Comparison of ENCODE assay signal across 19 cellular contexts in genomic region chr10:127971101-127971946, GRCh38.
"Had no signal": no experiment of that assay in that cellular context is flagged by ENCODE, and none has a peak within 500 bp of the region (broad histone marks: within the 10 kb centered on the region; RNA-seq: fewer than 3 reads in every experiment).

No MANE protein-coding gene starts in this region.

- H3K9me3 Mint-ChIP-seq: effector memory CD8-positive, alpha-beta T cell; immature natural killer cell; memory B cell; natural killer cell; stimulated activated effector memory CD8-positive, alpha-beta T cell treated with anti-CD3 and anti-CD28 coated beads, Interleukin-12 subunit alpha, Interleukin-12 subunit beta, amount 100 ng/mL, for 72 hours had no signal

- H3K4me1 ChIP-seq: prostate gland, vagina had no signal

- DNase-seq: cortex of kidney; effector memory CD8-positive, alpha-beta T cell; hypothalamus; immature natural killer cell; islet precursor cell; natural killer cell; nucleus accumbens; sigmoid colon; stimulated activated CD4-positive, alpha-beta T cell treated with anti-CD3 and anti-CD28 coated beads, Interleukin-2, amount 100 ng/mL, for 24 hours; stimulated activated CD4-positive, alpha-beta T cell treated with anti-CD3 and anti-CD28 coated beads, Interleukin-4, amount 100 ng/mL, for 24 hours; stimulated activated naive CD4-positive, alpha-beta T cell treated with Interleukin-2 at 50 U/mL for 16 hours; transverse colon; upper lobe of right lung had no signal

- H3K4me3 Mint-ChIP-seq: effector memory CD8-positive, alpha-beta T cell; immature natural killer cell; memory B cell; natural killer cell; stimulated activated effector memory CD8-positive, alpha-beta T cell treated with anti-CD3 and anti-CD28 coated beads, Interleukin-12 subunit alpha, Interleukin-12 subunit beta, amount 100 ng/mL, for 72 hours had no signal

- H3K36me3 ChIP-seq: prostate gland, right atrium auricular region, sigmoid colon, transverse colon, upper lobe of right lung, vagina had no signal

- H3K27me3 ChIP-seq: right atrium auricular region, sigmoid colon, transverse colon, upper lobe of right lung, vagina had no signal

- H3K36me3 Mint-ChIP-seq: immature natural killer cell; memory B cell; natural killer cell; stimulated activated effector memory CD8-positive, alpha-beta T cell treated with anti-CD3 and anti-CD28 coated beads, Interleukin-12 subunit alpha, Interleukin-12 subunit beta, amount 100 ng/mL, for 72 hours had no signal

- H3K27ac ChIP-seq: prostate gland, right atrium auricular region, transverse colon, upper lobe of right lung, vagina had no signal

- H3K27ac Mint-ChIP-seq: immature natural killer cell; memory B cell; natural killer cell; stimulated activated effector memory CD8-positive, alpha-beta T cell treated with anti-CD3 and anti-CD28 coated beads, Interleukin-12 subunit alpha, Interleukin-12 subunit beta, amount 100 ng/mL, for 72 hours had no signal

- H3K4me3 ChIP-seq: lung, prostate gland, right atrium auricular region, sigmoid colon, transverse colon, upper lobe of right lung, vagina had no signal

- H3K9me3 ChIP-seq: prostate gland, right atrium auricular region, sigmoid colon, transverse colon, upper lobe of right lung, vagina had no signal
